23 cellular contexts compared by ENCODE assay signal in genomic region chr7:81029523-81029922, GRCh38.
DNase-seq lines count a peak whose midpoint lies in the region; ATAC-seq and TF ChIP-seq lines count a peak whose summit lies in the region.
"Had no signal": no experiment of that assay in that cellular context is flagged by ENCODE, and none has a peak within 500 bp of the region (broad histone marks: within the 10 kb centered on the region; RNA-seq: fewer than 3 reads in every experiment).

No MANE protein-coding gene starts in this region.

- H3K9me3 Mint-ChIP-seq in MCF 10A (ENCODE audit: unreplicated experiment): no peaks in the 10 kb centered on the region
- H3K9me3 Mint-ChIP-seq: activated naive CD8-positive, alpha-beta T cell treated with anti-CD3 and anti-CD28 coated beads, Interleukin-2, amount 50 U/mL, for 24 hours had no signal

- H3K18ac ChIP-seq in trophoblast cell (ENCODE audit: low read length): no peak overlapping the region

- POLR2A ChIA-PET in MCF 10A (lab: Yijun Ruan, JAX) (no interaction called here), SK-N-SH (lab: Yijun Ruan, JAX) (interaction anchor here (0.6 kb wide), 1 partner anchor 929 kb away, joined by 3 read pairs; no protein-coding TSS in a partner anchor)

- no peak for TF ChIP-seq RAD21 in SK-N-SH (IDR thresholded peaks at IDR 0.05; ENCODE audit: low read length)

- no peaks in the 10 kb centered on the region for H3K79me2 ChIP-seq in mammary epithelial cell (ENCODE audit: insufficient read depth, low read length)
- no peaks in the 10 kb centered on the region for H3K79me2 ChIP-seq in SK-N-SH (ENCODE audit: insufficient read depth)
- no peaks in the 10 kb centered on the region for H3K79me2 ChIP-seq in trophoblast cell (ENCODE audit: control insufficient read depth, insufficient read depth, low read length, poor library complexity)

- no peak overlapping the region for H4K91ac ChIP-seq in trophoblast cell (ENCODE audit: low read depth, low read length)

- H3K36me3 Mint-ChIP-seq in MCF 10A (ENCODE audit: insufficient read depth, unreplicated experiment): no peaks in the 10 kb centered on the region
- H3K36me3 Mint-ChIP-seq: stimulated activated memory B cell treated with anti-CD40 and anti-IgM and Interleukin-4, amounts not matched to agents 10 μg/mL and 1 μg/mL and 100 μg/mL, for 72 hours had no signal

- DNase-seq in mammary epithelial cell (no peak), MCF 10A (ENCODE audit: unreplicated experiment) (no peak), NCI-H345 treated with DMSO at 0.1 percent for 48 hours (lab: John Stamatoyannopoulos, UW; ENCODE audit: unreplicated experiment) (peak; percentile 78), SK-N-SH (peak; percentile 42), trophoblast cell (no peak), islet precursor cell (no peak), substantia nigra (lab: John Stamatoyannopoulos, UW) (no peak)
- DNase-seq: activated CD4-positive, alpha-beta T cell treated with anti-CD3 and anti-CD28 coated beads, Interleukin-2, amount 50 U/mL, for 4 hours; activated CD8-positive, alpha-beta memory T cell treated with anti-CD3 and anti-CD28 coated beads, Interleukin-2, amount 50 U/mL, for 48 hours; activated naive CD8-positive, alpha-beta T cell treated with anti-CD3 and anti-CD28 coated beads, Interleukin-2, amount 50 U/mL, for 24 hours; brain microvascular endothelial cell; DND-41; effector memory CD4-positive, alpha-beta T cell; H7; KBM-7; left colon; SIG-M5; stimulated activated CD4-positive, alpha-beta T cell treated with anti-CD3 and anti-CD28 coated beads, Interleukin-1b, Interleukin-23, amount 100 ng/mL, for 48 hours; T-helper 17 cell had no signal

- in situ Hi-C loops in mammary epithelial cell (cut with MboI; ENCODE audit: low sequenced_read_pairs in 2 of 2): no loop called here

- H3K27ac Mint-ChIP-seq in MCF 10A (ENCODE audit: low read depth, unreplicated experiment): no peak overlapping the region
- H3K27ac Mint-ChIP-seq: activated naive CD8-positive, alpha-beta T cell treated with anti-CD3 and anti-CD28 coated beads, Interleukin-2, amount 50 U/mL, for 24 hours; natural killer cell treated with Interleukin-12 subunit alpha and Interleukin-12 subunit beta and Interleukin-15 and Interleukin-18, amount 100 ng/mL, for 72 hours; stimulated activated memory B cell treated with anti-CD40 and anti-IgM and Interleukin-4, amounts not matched to agents 10 μg/mL and 1 μg/mL and 100 μg/mL, for 72 hours; T-helper 17 cell had no signal

- no peak overlapping the region for H2BK120ac ChIP-seq in trophoblast cell (ENCODE audit: insufficient read depth, low read length, poor library complexity)

- H3K27me3 ChIP-seq in mammary epithelial cell (ENCODE audit: insufficient read depth, low read length): no peaks in the 10 kb centered on the region
- no peaks in the 10 kb centered on the region for H3K27me3 ChIP-seq in SK-N-SH (ENCODE audit: insufficient read depth)
- H3K27me3 ChIP-seq in trophoblast cell (ENCODE audit: insufficient read depth, low read length): no peaks in the 10 kb centered on the region
- H3K27me3 ChIP-seq: brain microvascular endothelial cell had no signal

- H3K9me3 ChIP-seq in mammary epithelial cell (replicated peaks; ENCODE audit: insufficient read depth, low read length) (no peaks in the 10 kb centered on the region), SK-N-SH (no peaks in the 10 kb centered on the region), trophoblast cell (ENCODE audit: insufficient read depth, low read depth, low read length) (no peaks in the 10 kb centered on the region)
- H3K9me3 ChIP-seq: thoracic aorta had no signal

- no peak overlapping the region for H3K4me3 Mint-ChIP-seq in MCF 10A (ENCODE audit: unreplicated experiment)
- H3K4me3 Mint-ChIP-seq: activated naive CD8-positive, alpha-beta T cell treated with anti-CD3 and anti-CD28 coated beads, Interleukin-2, amount 50 U/mL, for 24 hours; natural killer cell treated with Interleukin-12 subunit alpha and Interleukin-12 subunit beta and Interleukin-15 and Interleukin-18, amount 100 ng/mL, for 72 hours; stimulated activated memory B cell treated with anti-CD40 and anti-IgM and Interleukin-4, amounts not matched to agents 10 μg/mL and 1 μg/mL and 100 μg/mL, for 72 hours; T-helper 17 cell had no signal

- TF ChIP-seq EP300 in SK-N-SH (IDR thresholded peaks at IDR 0.05; ENCODE audit: borderline replicate concordance in 1 of 2, low read depth in 1 of 2, low read length in 1 of 2): no peak; a peak in 1 of 4 replicates

- no peak for TF ChIP-seq CTCF in mammary epithelial cell (conservative IDR thresholded peaks at IDR 0.05 in 1 of 2, IDR thresholded peaks at IDR 0.05 in 1 of 2; ENCODE audit: extremely low read depth in 1 of 2, insufficient read depth in 1 of 2, low read depth in 1 of 2, low read length in 2 of 2)
- TF ChIP-seq CTCF in MCF 10A (IDR thresholded peaks at IDR 0.05; ENCODE audit: unreplicated experiment): no peak
- TF ChIP-seq CTCF in SK-N-SH (IDR thresholded peaks at IDR 0.05): no peak

- no peak overlapping the region for H3K27ac ChIP-seq in mammary epithelial cell (ENCODE audit: insufficient read depth, low read depth, low read length)
- peak overlapping the region in 1 of 2 experiments; percentile 43; a peak in 1 of 4 replicates for H3K27ac ChIP-seq in SK-N-SH (ENCODE audit: low read depth in 2 of 2, low read length in 1 of 2)
- H3K27ac ChIP-seq in trophoblast cell (ENCODE audit: low read depth, low read length): no peak overlapping the region
- H3K27ac ChIP-seq in substantia nigra (ENCODE audit: low read depth, low read length, poor library complexity, severe bottlenecking): no peak overlapping the region
- H3K27ac ChIP-seq: brain microvascular endothelial cell, thoracic aorta had no signal

- no peak overlapping the region for H3K4ac ChIP-seq in trophoblast cell (ENCODE audit: low read depth, low read length)

- H3K4me1 ChIP-seq in mammary epithelial cell (ENCODE audit: insufficient read depth, low read length) (no peaks in the 10 kb centered on the region), SK-N-SH (ENCODE audit: control insufficient read depth in 1 of 2, insufficient read depth in 2 of 2, low read depth in 1 of 2, low read length in 1 of 2) (peaks cover 0 to 9% of the 10 kb centered on the region in 2 experiments; a peak in 1 of 4 replicates), trophoblast cell (ENCODE audit: control insufficient read depth in 1 of 2, insufficient read depth in 2 of 2, low read length in 2 of 2) (no peaks in the 10 kb centered on the region)

- H2BK12ac ChIP-seq in trophoblast cell (ENCODE audit: low read length): no peak overlapping the region

- H3K36me3 ChIP-seq in mammary epithelial cell (ENCODE audit: insufficient read depth, low read length): no peaks in the 10 kb centered on the region
- H3K36me3 ChIP-seq in SK-N-SH (replicated peaks in 1 of 2; ENCODE audit: control insufficient read depth in 1 of 2, insufficient read depth in 2 of 2, low read length in 1 of 2): no peaks in the 10 kb centered on the region
- no peaks in the 10 kb centered on the region for H3K36me3 ChIP-seq in trophoblast cell (ENCODE audit: control insufficient read depth in 1 of 2, insufficient read depth in 2 of 2, low read length in 2 of 2)
- H3K36me3 ChIP-seq: brain microvascular endothelial cell, thoracic aorta had no signal

- H3K4me3 ChIP-seq in mammary epithelial cell (replicated peaks in 1 of 3; ENCODE audit: insufficient read depth in 1 of 3, low read depth in 2 of 3, low read length in 3 of 3): no peak overlapping the region
- H3K4me3 ChIP-seq in SK-N-SH (ENCODE audit: low read depth in 2 of 2, low read length in 1 of 2): no peak overlapping the region
- no peak overlapping the region for H3K4me3 ChIP-seq in trophoblast cell (ENCODE audit: low read depth, low read length)
- H3K4me3 ChIP-seq: thoracic aorta had no signal

- BruUV-seq in mammary epithelial cell (replicated peaks; lab: Mats Ljungman, UMichigan): no TSS peak
- no TSS peak for BruUV-seq in MCF 10A (replicated peaks; lab: Mats Ljungman, UMichigan)

- no peak for ATAC-seq in GM19324 (IDR thresholded peaks at IDR 0.05; ENCODE audit: low FRiP score, unreplicated experiment)
- ATAC-seq: activated naive CD8-positive, alpha-beta T cell treated with anti-CD3 and anti-CD28 coated beads, Interleukin-2, amount 50 U/mL, for 24 hours; left colon; natural killer cell treated with Interleukin-12 subunit alpha and Interleukin-12 subunit beta and Interleukin-15 and Interleukin-18, amount 100 ng/mL, for 72 hours; stimulated activated memory B cell treated with anti-CD40 and anti-IgM and Interleukin-4, amounts not matched to agents 10 μg/mL and 1 μg/mL and 100 μg/mL, for 72 hours; T-helper 17 cell had no signal

- no peak overlapping the region for H3K14ac ChIP-seq in trophoblast cell (ENCODE audit: low read length)

- H3F3A ChIP-seq in SK-N-SH (replicated peaks; ENCODE audit: insufficient read depth): no peaks in the 10 kb centered on the region

- H2AFZ ChIP-seq in mammary epithelial cell (ENCODE audit: low read depth, low read length) (peak overlapping the region; percentile 21), SK-N-SH (ENCODE audit: low read depth) (0 out of 2 replicates have a peak overlapping the region, but pooled peaks have one; percentile 21), trophoblast cell (ENCODE audit: insufficient read depth, low read length, poor library complexity) (no peak overlapping the region)

- no peaks in the 10 kb centered on the region for H3K9me2 ChIP-seq in SK-N-SH

- H3K9ac ChIP-seq in mammary epithelial cell (ENCODE audit: insufficient read depth, low read length) (no peak overlapping the region), SK-N-SH (no peak overlapping the region), trophoblast cell (ENCODE audit: low read length) (no peak overlapping the region)

- H3K4me1 Mint-ChIP-seq in MCF 10A (ENCODE audit: insufficient read depth, unreplicated experiment): no peaks in the 10 kb centered on the region
- H3K4me1 Mint-ChIP-seq: activated naive CD8-positive, alpha-beta T cell treated with anti-CD3 and anti-CD28 coated beads, Interleukin-2, amount 50 U/mL, for 24 hours; stimulated activated memory B cell treated with anti-CD40 and anti-IgM and Interleukin-4, amounts not matched to agents 10 μg/mL and 1 μg/mL and 100 μg/mL, for 72 hours; T-helper 17 cell had no signal

- dilution Hi-C loops in mammary epithelial cell (cut with HindIII; ENCODE audit: low sequenced_read_pairs): no loop called here

- no peak overlapping the region for H2AK5ac ChIP-seq in trophoblast cell (ENCODE audit: low read length)

- H3K79me1 ChIP-seq in trophoblast cell (ENCODE audit: low read length): no peaks in the 10 kb centered on the region

- no peak overlapping the region for H4K12ac ChIP-seq in trophoblast cell (ENCODE audit: low read depth, low read length)

- CTCF ChIA-PET in mammary epithelial cell (lab: Charles Lee; ENCODE audit: low non-redundant PET): no interaction called here
- CTCF ChIA-PET in MCF 10A (lab: Yijun Ruan, JAX): interaction anchor here (0.6 to 1.1 kb wide), 2 partner anchors 13 to 404 kb away, joined by 3 read pairs; no protein-coding TSS in a partner anchor
- CTCF ChIA-PET in SK-N-SH (lab: Yijun Ruan, JAX): interaction anchor here (1.1 kb wide), 1 partner anchor 9 kb away, joined by 3 read pairs; no protein-coding TSS in a partner anchor

- H3K23ac ChIP-seq in trophoblast cell (ENCODE audit: low read length): no peak overlapping the region

- 100% methylated on average over 3 of the region's 3 CpGs for WGBS in mammary epithelial cell (ENCODE audit: low coverage, missing lambda C conversion rate)
- 87% methylated on average over 3 of the region's 3 CpGs for WGBS in SK-N-SH (ENCODE audit: low lambda C conversion rate)
- WGBS in trophoblast cell (ENCODE audit: extremely low coverage, insufficient coverage, insufficient read length): no CpG with 5 or more reads among the region's 3 CpGs

- no peaks in the 10 kb centered on the region for H4K20me1 ChIP-seq in mammary epithelial cell (ENCODE audit: insufficient read depth, low read length)
- no peaks in the 10 kb centered on the region for H4K20me1 ChIP-seq in SK-N-SH (ENCODE audit: insufficient read depth)

- no peak overlapping the region for H4K8ac ChIP-seq in trophoblast cell (ENCODE audit: low read depth, low read length)

- no peak overlapping the region for H3K4me2 ChIP-seq in mammary epithelial cell (ENCODE audit: insufficient read depth, low read depth, low read length)
- no peak overlapping the region for H3K4me2 ChIP-seq in SK-N-SH
- no peak overlapping the region for H3K4me2 ChIP-seq in trophoblast cell (ENCODE audit: low read length)

- no peaks in the 10 kb centered on the region for H3K27me3 Mint-ChIP-seq in MCF 10A (ENCODE audit: insufficient read depth, unreplicated experiment)
- H3K27me3 Mint-ChIP-seq: activated naive CD8-positive, alpha-beta T cell treated with anti-CD3 and anti-CD28 coated beads, Interleukin-2, amount 50 U/mL, for 24 hours; natural killer cell treated with Interleukin-12 subunit alpha and Interleukin-12 subunit beta and Interleukin-15 and Interleukin-18, amount 100 ng/mL, for 72 hours; stimulated activated memory B cell treated with anti-CD40 and anti-IgM and Interleukin-4, amounts not matched to agents 10 μg/mL and 1 μg/mL and 100 μg/mL, for 72 hours; T-helper 17 cell had no signal

- no peak overlapping the region for H2BK5ac ChIP-seq in trophoblast cell (ENCODE audit: low read depth, low read length, poor library complexity)

- intact Hi-C loops in mammary epithelial cell (cut with micrococcal nuclease) (no loop called here), MCF 10A (cut with micrococcal nuclease) (no loop called here)

Comparison
In these comparisons a context has a peak if more than half of its experiments do, and no peak if none do; other contexts are left out.
1. DNase-seq: peak in NCI-H345 treated with DMSO at 0.1 percent for 48 hours (single experiment) and SK-N-SH (single experiment); none in mammary epithelial cell (single experiment), MCF 10A (single experiment), trophoblast cell (0 of 2), islet precursor cell (single experiment) and substantia nigra (0 of 49).